Comparison of ENCODE assay signal across 8 cellular contexts in the genomic region with DNA sequence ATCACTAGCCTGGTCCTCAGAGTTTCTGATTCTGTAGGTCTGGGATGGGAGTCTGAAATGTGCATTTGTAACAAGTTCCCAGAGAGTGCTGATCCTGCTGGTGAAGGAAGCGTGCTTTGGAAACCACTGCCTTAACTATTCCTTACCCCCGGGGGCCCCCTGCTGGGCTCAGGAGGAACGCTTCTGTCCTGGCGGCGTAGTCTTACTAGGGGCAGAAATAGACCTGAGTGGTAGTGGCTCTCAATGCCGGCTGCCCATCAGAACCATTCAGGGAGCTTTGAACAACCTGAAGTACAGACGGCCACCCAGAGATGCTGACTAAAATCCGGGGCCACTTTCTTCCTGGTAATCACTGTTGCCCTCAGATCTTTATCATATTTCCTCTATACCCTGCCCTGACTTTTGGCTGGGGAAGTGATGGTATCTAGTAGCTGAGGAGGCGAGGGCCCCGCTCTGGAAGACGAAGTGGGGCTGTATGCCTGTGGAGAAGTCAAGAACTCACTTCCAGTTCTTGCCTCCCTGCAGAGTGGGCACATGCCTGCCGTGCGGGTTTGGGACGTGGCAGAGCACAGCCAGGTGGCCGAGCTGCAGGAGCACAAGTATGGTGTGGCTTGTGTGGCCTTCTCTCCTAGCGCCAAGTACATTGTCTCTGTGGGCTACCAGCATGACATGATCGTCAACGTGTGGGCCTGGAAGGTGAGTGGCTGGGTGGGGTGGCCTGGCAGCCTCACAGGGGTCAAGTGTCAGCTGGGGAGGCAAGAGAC. TPM values are rescaled to one million over a fixed set of nuclear protein-coding genes. Genes with fewer than 3 reads are reported as not detected.
DNase-seq lines count a peak whose midpoint lies in the region; ATAC-seq and TF ChIP-seq lines count a peak whose summit lies in the region.

No MANE protein-coding gene starts in this region.

- no CpG with 5 or more reads among the region's 18 CpGs for WGBS in mesendoderm (ENCODE audit: extremely low coverage, insufficient coverage, low lambda C conversion rate)

- peaks cover 0 to 45% (median 17%) of the 10 kb centered on the region in 3 donors for H3K36me3 Mint-ChIP-seq in CD8-positive, alpha-beta memory T cell
- H3K36me3 Mint-ChIP-seq in HFFc6 (ENCODE audit: low read depth) = peaks cover 11% of the 10 kb centered on the region
- H3K36me3 Mint-ChIP-seq in effector memory CD8-positive, alpha-beta T cell (ENCODE audit: insufficient read depth) = peaks cover 22% of the 10 kb centered on the region

- H4K8ac ChIP-seq in mesendoderm (ENCODE audit: low read depth, low read length) = no peak overlapping the region

- no peak overlapping the region for H3K23ac ChIP-seq in mesendoderm (ENCODE audit: low read length)

- H3K27me3 ChIP-seq in CD8-positive, alpha-beta memory T cell (ENCODE audit: insufficient read depth, low read length, poor library complexity, severe bottlenecking) = no peaks in the 10 kb centered on the region
- H3K27me3 ChIP-seq in mesendoderm (ENCODE audit: insufficient read depth, low read length, poor library complexity) = no peaks in the 10 kb centered on the region

- no peak overlapping the region for H3K4me2 ChIP-seq in mesendoderm (ENCODE audit: low read length)

- peaks cover 7% of the 10 kb centered on the region for H3K4me1 ChIP-seq in CD8-positive, alpha-beta memory T cell (ENCODE audit: insufficient read depth, low read length)
- no peaks in the 10 kb centered on the region for H3K4me1 ChIP-seq in mesendoderm (ENCODE audit: control insufficient read depth, low read depth, low read length)

- peak; percentile 91 for TF ChIP-seq CTCF in HFFc6 (IDR thresholded peaks at IDR 0.05)

- H3K4me3 ChIP-seq in CD8-positive, alpha-beta memory T cell (ENCODE audit: low read length) = no peak overlapping the region
- no peak overlapping the region for H3K4me3 ChIP-seq in mesendoderm (ENCODE audit: low read length)

- peak; percentile 98 for ATAC-seq in effector memory CD8-positive, alpha-beta T cell (replicated peaks)
- ATAC-seq in GM21423 (IDR thresholded peaks at IDR 0.05; ENCODE audit: unreplicated experiment) = no peak

- no peak overlapping the region for H2BK5ac ChIP-seq in mesendoderm (ENCODE audit: low read length)

- no peak overlapping the region for H3K56ac ChIP-seq in mesendoderm (ENCODE audit: low read length)

- no peaks in the 10 kb centered on the region for H3K79me2 ChIP-seq in mesendoderm (ENCODE audit: control insufficient read depth, insufficient read depth, low read length)

- H3K9ac ChIP-seq in mesendoderm (ENCODE audit: low read length) = no peak overlapping the region

- no peaks in the 10 kb centered on the region for H3K79me1 ChIP-seq in mesendoderm (ENCODE audit: low read length)

- no peak overlapping the region for H3K18ac ChIP-seq in mesendoderm (ENCODE audit: low read length)

- no peaks in the 10 kb centered on the region for H3K9me3 Mint-ChIP-seq in CD8-positive, alpha-beta memory T cell
- H3K9me3 Mint-ChIP-seq in HFFc6 = no peaks in the 10 kb centered on the region
- no peaks in the 10 kb centered on the region for H3K9me3 Mint-ChIP-seq in effector memory CD8-positive, alpha-beta T cell

- H3K27me3 Mint-ChIP-seq in CD8-positive, alpha-beta memory T cell = no peaks in the 10 kb centered on the region
- H3K27me3 Mint-ChIP-seq in HFFc6 (ENCODE audit: insufficient read depth) = peaks cover 1% of the 10 kb centered on the region
- no peaks in the 10 kb centered on the region for H3K27me3 Mint-ChIP-seq in effector memory CD8-positive, alpha-beta T cell

- no peak overlapping the region for H2AK5ac ChIP-seq in mesendoderm (ENCODE audit: low read length)

- no peak overlapping the region for H2BK120ac ChIP-seq in mesendoderm (ENCODE audit: low read depth, low read length)

- no peak overlapping the region for H3K4me3 Mint-ChIP-seq in CD8-positive, alpha-beta memory T cell
- no peak overlapping the region for H3K4me3 Mint-ChIP-seq in HFFc6
- no peak overlapping the region for H3K4me3 Mint-ChIP-seq in effector memory CD8-positive, alpha-beta T cell

- H3K27ac ChIP-seq in CD8-positive, alpha-beta memory T cell (ENCODE audit: low read depth, low read length) = no peak overlapping the region
- no peak overlapping the region for H3K27ac ChIP-seq in mesendoderm (ENCODE audit: low read depth, low read length)

- POLR2A ChIA-PET in CD8-positive, alpha-beta memory T cell (lab: Charles Lee) = interaction anchor here (0.8 kb wide), 1 partner anchor 38 kb away, joined by 3 read pairs; the partner anchor contains the start of gene MAPKBP1

- H4K5ac ChIP-seq in mesendoderm (ENCODE audit: low read length) = no peak overlapping the region

- peak; percentile 64 to 82 (median 65) for DNase-seq in CD8-positive, alpha-beta memory T cell
- DNase-seq in HFFc6 = peak; percentile 69
- DNase-seq in NOMO-1 (lab: John Stamatoyannopoulos, UW; ENCODE audit: unreplicated experiment in 2 of 2) = peak; percentile 51 to 67
- peak; percentile 38 to 60 for DNase-seq in activated CD8-positive, alpha-beta memory T cell treated with anti-CD3 and anti-CD28 coated beads for 1 hour (ENCODE audit: extremely low read depth in 1 of 2, low read depth in 1 of 2)
- DNase-seq in effector memory CD8-positive, alpha-beta T cell = peak; percentile 70 to 73 (median 71)
- peak; percentile 84 for DNase-seq in mesendoderm
- peak; percentile 43 to 69 for DNase-seq in stimulated activated CD8-positive, alpha-beta memory T cell treated with anti-CD3 and anti-CD28 coated beads, Interleukin-2, amount 100 ng/mL, for 48 hours (ENCODE audit: low read depth in 2 of 2)

- CTCF ChIA-PET in CD8-positive, alpha-beta memory T cell (lab: Charles Lee) = interaction anchor here (0.8 to 7.3 kb wide), 26 partner anchors 9 to 346 kb away, joined by 3 to 167 read pairs (median 4); partner anchors contain the start of genes MAPKBP1 and PLA2G4B

- H3K9me3 ChIP-seq in CD8-positive, alpha-beta memory T cell (ENCODE audit: low read length) = no peaks in the 10 kb centered on the region

- H3K4me1 Mint-ChIP-seq in CD8-positive, alpha-beta memory T cell = peaks cover 10 to 14% (median 12%) of the 10 kb centered on the region in 3 donors
- H3K4me1 Mint-ChIP-seq in HFFc6 (ENCODE audit: low read depth) = peaks cover 25% of the 10 kb centered on the region
- H3K4me1 Mint-ChIP-seq in effector memory CD8-positive, alpha-beta T cell (ENCODE audit: low read depth in 2 of 2) = peaks cover 4 to 13% of the 10 kb centered on the region in 2 donors

- H3K27ac Mint-ChIP-seq in CD8-positive, alpha-beta memory T cell = peak overlapping the region in 5 of 8 donors; percentile 12 to 65 (median 35)
- peak overlapping the region; percentile 36; the same call in 1 of the 2 replicates for H3K27ac Mint-ChIP-seq in HFFc6
- peak overlapping the region; percentile 31 to 32 for H3K27ac Mint-ChIP-seq in effector memory CD8-positive, alpha-beta T cell

- no peak overlapping the region for H2BK15ac ChIP-seq in mesendoderm (replicated peaks; ENCODE audit: low read depth)

- no peaks in the 10 kb centered on the region for H3K36me3 ChIP-seq in CD8-positive, alpha-beta memory T cell (ENCODE audit: insufficient read depth, low read length)
- no peaks in the 10 kb centered on the region for H3K36me3 ChIP-seq in mesendoderm (ENCODE audit: control insufficient read depth, insufficient read depth, low read length)

- no peak overlapping the region for H3K4ac ChIP-seq in mesendoderm (ENCODE audit: low read depth, low read length)

RNA-seq across cellular contexts. Expression of gene JMJD7, which starts 16.3 kb away (rescaled TPM):
- 10 to 100 TPM; 14.4 to 15.0 TPM for total RNA-seq in CD8-positive, alpha-beta memory T cell
- 25.5 TPM for polyA plus RNA-seq in CD8-positive, alpha-beta memory T cell
- 10 to 100 TPM in 1 of 6 experiments, 1 to 10 TPM in 5; 4.9 to 11.0 (median 8.2) TPM for total RNA-seq in HFFc6 (2021; fragmentation: NEBNext Ultra II Directional; extraction: Animal tissue kit (Norgen Biotek cat#: 25700))
- polyA plus RNA-seq in mesendoderm (2013, experiment 1 of 2) = 5.6 TPM
- 6.4 TPM for polyA plus RNA-seq in mesendoderm (2013, experiment 2 of 2)

RNA-seq across cellular contexts. Expression of gene PLA2G4B, which starts 27.0 kb away (rescaled TPM):
- 1 to 10 TPM; 5.9 to 6.8 TPM for total RNA-seq in CD8-positive, alpha-beta memory T cell
- polyA plus RNA-seq in CD8-positive, alpha-beta memory T cell = 3.1 TPM
- total RNA-seq in HFFc6 (2021; fragmentation: NEBNext Ultra II Directional; extraction: Animal tissue kit (Norgen Biotek cat#: 25700)) = 1 to 10 TPM; 1.6 to 3.0 (median 2.7) TPM
- 4.7 TPM for polyA plus RNA-seq in mesendoderm (2013, experiment 1 of 2)
- 3.4 TPM for polyA plus RNA-seq in mesendoderm (2013, experiment 2 of 2)

RNA-seq across cellular contexts. Expression of gene MAPKBP1, which starts 37.3 kb away (rescaled TPM):
- 10 to 100 TPM; 16.0 to 17.8 TPM for total RNA-seq in CD8-positive, alpha-beta memory T cell
- 4.8 TPM for polyA plus RNA-seq in CD8-positive, alpha-beta memory T cell
- 10 to 100 TPM; 15.7 to 22.4 (median 18.1) TPM for total RNA-seq in HFFc6 (2021; fragmentation: NEBNext Ultra II Directional; extraction: Animal tissue kit (Norgen Biotek cat#: 25700))
- polyA plus RNA-seq in mesendoderm (2013, experiment 1 of 2) = 3.0 TPM
- polyA plus RNA-seq in mesendoderm (2013, experiment 2 of 2) = 2.9 TPM
